ENCODE assay signal across 15 cellular contexts in genomic region chr1:11562664-11563063, GRCh38.
DNase-seq lines count a peak whose midpoint lies in the region; ATAC-seq and TF ChIP-seq lines count a peak whose summit lies in the region.
"Had no signal": no experiment of that assay in that cellular context is flagged by ENCODE, and none has a peak within 500 bp of the region (broad histone marks: within the 10 kb centered on the region; RNA-seq: fewer than 3 reads in every experiment).

No MANE protein-coding gene starts in this region.

- H4K8ac ChIP-seq in mesendoderm (ENCODE audit: low read depth, low read length) (no peak overlapping the region), trophoblast cell (ENCODE audit: low read depth, low read length) (no peak overlapping the region)

- H3K4me1 ChIP-seq in DOHH2 (ENCODE audit: control insufficient read depth, low read length) (peaks cover 83% of the 10 kb centered on the region), mesendoderm (ENCODE audit: control insufficient read depth, low read depth, low read length) (peaks cover 34% of the 10 kb centered on the region), trophoblast cell (ENCODE audit: control insufficient read depth in 1 of 2, insufficient read depth in 2 of 2, low read length in 2 of 2) (peaks cover 19 to 21% of the 10 kb centered on the region in 2 experiments), mucosa of descending colon (ENCODE audit: low read depth) (no peaks in the 10 kb centered on the region)

- H4K5ac ChIP-seq in mesendoderm (ENCODE audit: low read length) = no peak overlapping the region

- no peak overlapping the region for H2BK15ac ChIP-seq in mesendoderm (replicated peaks; ENCODE audit: low read depth)

- H2BK12ac ChIP-seq in trophoblast cell (ENCODE audit: low read length) = no peak overlapping the region

- no CpG with 5 or more reads among the region's 6 CpGs for WGBS in mesendoderm (ENCODE audit: extremely low coverage, insufficient coverage, low lambda C conversion rate)
- no CpG with 5 or more reads among the region's 6 CpGs for WGBS in trophoblast cell (ENCODE audit: extremely low coverage, insufficient coverage, insufficient read length)

- no peaks in the 10 kb centered on the region for H3K27me3 ChIP-seq in DOHH2 (ENCODE audit: control insufficient read depth, low read length)
- no peaks in the 10 kb centered on the region for H3K27me3 ChIP-seq in mesendoderm (ENCODE audit: insufficient read depth, low read length, poor library complexity)
- no peaks in the 10 kb centered on the region for H3K27me3 ChIP-seq in trophoblast cell (ENCODE audit: insufficient read depth, low read length)

- no peak overlapping the region for H2AK5ac ChIP-seq in mesendoderm (ENCODE audit: low read length)
- no peak overlapping the region for H2AK5ac ChIP-seq in trophoblast cell (ENCODE audit: low read length)

- H4K20me1 ChIP-seq in DOHH2 (ENCODE audit: control insufficient read depth, insufficient read depth, low read depth, low read length) = no peaks in the 10 kb centered on the region

- H3K14ac ChIP-seq in trophoblast cell (ENCODE audit: low read length) = no peak overlapping the region

- CTCF ChIA-PET in GM10248 (lab: Yijun Ruan, JAX) = no interaction called here

- H2AFZ ChIP-seq in trophoblast cell (ENCODE audit: insufficient read depth, low read length, poor library complexity) = no peak overlapping the region
- H2AFZ ChIP-seq: GM23248 had no signal

- H3K4me3 ChIP-seq in DOHH2 (ENCODE audit: low read length) (peak overlapping the region; percentile 70), mesendoderm (ENCODE audit: low read length) (no peak overlapping the region), trophoblast cell (ENCODE audit: low read depth, low read length) (no peak overlapping the region), mucosa of descending colon (no peak overlapping the region)
- H3K4me3 ChIP-seq: GM23248 had no signal

- peak overlapping the region; percentile 29 for H2BK120ac ChIP-seq in mesendoderm (ENCODE audit: low read depth, low read length)
- H2BK120ac ChIP-seq in trophoblast cell (ENCODE audit: insufficient read depth, low read length, poor library complexity) = peak overlapping the region; percentile 37

- H3F3A ChIP-seq in DOHH2 (ENCODE audit: control insufficient read depth, insufficient read depth) = peaks cover 30% of the 10 kb centered on the region

- H3K18ac ChIP-seq in mesendoderm (ENCODE audit: low read length) = peak overlapping the region; percentile 8
- H3K18ac ChIP-seq in trophoblast cell (ENCODE audit: low read length) = no peak overlapping the region

- peak overlapping the region; percentile 87 for H2BK5ac ChIP-seq in mesendoderm (ENCODE audit: low read length)
- peak overlapping the region; percentile 44 for H2BK5ac ChIP-seq in trophoblast cell (ENCODE audit: low read depth, low read length, poor library complexity)

- H3K36me3 ChIP-seq in DOHH2 (ENCODE audit: control insufficient read depth, low read length) = no peaks in the 10 kb centered on the region
- no peaks in the 10 kb centered on the region for H3K36me3 ChIP-seq in mesendoderm (ENCODE audit: control insufficient read depth, insufficient read depth, low read length)
- H3K36me3 ChIP-seq in trophoblast cell (ENCODE audit: control insufficient read depth in 1 of 2, insufficient read depth in 2 of 2, low read length in 2 of 2) = no peaks in the 10 kb centered on the region
- no peaks in the 10 kb centered on the region for H3K36me3 ChIP-seq in mucosa of descending colon (ENCODE audit: low read depth)

- H3K27ac ChIP-seq in DOHH2 (ENCODE audit: low read depth, low read length) = peak overlapping the region; percentile 97
- H3K27ac ChIP-seq in mesendoderm (ENCODE audit: low read depth, low read length) = no peak overlapping the region
- peak overlapping the region; percentile 77 for H3K27ac ChIP-seq in trophoblast cell (ENCODE audit: low read depth, low read length)
- H3K27ac ChIP-seq: GM23248 had no signal

- H3K9ac ChIP-seq in mesendoderm (ENCODE audit: low read length) = no peak overlapping the region
- H3K9ac ChIP-seq in trophoblast cell (ENCODE audit: low read length) = no peak overlapping the region
- H3K9ac ChIP-seq: GM23248 had no signal

- H3K79me1 ChIP-seq in mesendoderm (ENCODE audit: low read length) = no peaks in the 10 kb centered on the region
- H3K79me1 ChIP-seq in trophoblast cell (ENCODE audit: low read length) = peaks cover 8% of the 10 kb centered on the region

- H3K23ac ChIP-seq in mesendoderm (ENCODE audit: low read length) (no peak overlapping the region), trophoblast cell (ENCODE audit: low read length) (no peak overlapping the region)

- H3K4me2 ChIP-seq in DOHH2 (ENCODE audit: low read length) (peak overlapping the region; percentile 80), mesendoderm (ENCODE audit: low read length) (no peak overlapping the region), trophoblast cell (ENCODE audit: low read length) (no peak overlapping the region)

- H3K9me2 ChIP-seq in DOHH2 (replicated peaks; ENCODE audit: control insufficient read depth, low read length) = no peaks in the 10 kb centered on the region

- DNase-seq in amniotic epithelial cell (ENCODE audit: low read depth) (peak; percentile 1), mesendoderm (no peak), trophoblast cell (no peak), mucosa of descending colon (no peak), NCI-H526 (lab: John Stamatoyannopoulos, UW) (no peak), GM10248 (ENCODE audit: extremely low spot score) (no peak), midbrain (lab: John Stamatoyannopoulos, UW) (no peak)
- DNase-seq: AML-193; Calu3; CD8-positive, alpha-beta T cell; EL; GM23248; HFFc6; KG1 had no signal

- ATAC-seq in mucosa of descending colon = no peak
- ATAC-seq: CD8-positive, alpha-beta T cell had no signal

- TF ChIP-seq CTCF in DOHH2 (IDR thresholded peaks at IDR 0.05; ENCODE audit: low read depth, low read length, poor library complexity, severe bottlenecking) (no peak), mucosa of descending colon (IDR thresholded peaks at IDR 0.05) (no peak), GM10248 (IDR thresholded peaks at IDR 0.05; ENCODE audit: control extremely low read depth, extremely low read depth, low read depth, missing control alignments) (no peak)

- intact Hi-C loops in mucosa of descending colon (cut with DNase I, micrococcal nuclease) = no loop called here

- H3K4ac ChIP-seq in mesendoderm (ENCODE audit: low read depth, low read length) (no peak overlapping the region), trophoblast cell (ENCODE audit: low read depth, low read length) (no peak overlapping the region)

- H3K79me2 ChIP-seq in DOHH2 (ENCODE audit: control insufficient read depth, low read length) (no peaks in the 10 kb centered on the region), mesendoderm (ENCODE audit: control insufficient read depth, insufficient read depth, low read length) (no peaks in the 10 kb centered on the region), trophoblast cell (ENCODE audit: control insufficient read depth, insufficient read depth, low read length, poor library complexity) (no peaks in the 10 kb centered on the region)

- H4K91ac ChIP-seq in trophoblast cell (ENCODE audit: low read depth, low read length) = peak overlapping the region; percentile 53

- no peaks in the 10 kb centered on the region for H3K9me3 ChIP-seq in DOHH2 (ENCODE audit: control insufficient read depth, insufficient read depth, low read length)
- H3K9me3 ChIP-seq in trophoblast cell (ENCODE audit: insufficient read depth, low read depth, low read length) = no peaks in the 10 kb centered on the region
- H3K9me3 ChIP-seq in mucosa of descending colon = no peaks in the 10 kb centered on the region

- H3K56ac ChIP-seq in mesendoderm (ENCODE audit: low read length) = peak overlapping the region; percentile 69

- no peak overlapping the region for H4K12ac ChIP-seq in trophoblast cell (ENCODE audit: low read depth, low read length)

- POLR2A ChIA-PET in GM10248 (lab: Yijun Ruan, JAX) = no interaction called here
